Comparison of ENCODE assay signal across 8 cellular contexts in the genomic region with DNA sequence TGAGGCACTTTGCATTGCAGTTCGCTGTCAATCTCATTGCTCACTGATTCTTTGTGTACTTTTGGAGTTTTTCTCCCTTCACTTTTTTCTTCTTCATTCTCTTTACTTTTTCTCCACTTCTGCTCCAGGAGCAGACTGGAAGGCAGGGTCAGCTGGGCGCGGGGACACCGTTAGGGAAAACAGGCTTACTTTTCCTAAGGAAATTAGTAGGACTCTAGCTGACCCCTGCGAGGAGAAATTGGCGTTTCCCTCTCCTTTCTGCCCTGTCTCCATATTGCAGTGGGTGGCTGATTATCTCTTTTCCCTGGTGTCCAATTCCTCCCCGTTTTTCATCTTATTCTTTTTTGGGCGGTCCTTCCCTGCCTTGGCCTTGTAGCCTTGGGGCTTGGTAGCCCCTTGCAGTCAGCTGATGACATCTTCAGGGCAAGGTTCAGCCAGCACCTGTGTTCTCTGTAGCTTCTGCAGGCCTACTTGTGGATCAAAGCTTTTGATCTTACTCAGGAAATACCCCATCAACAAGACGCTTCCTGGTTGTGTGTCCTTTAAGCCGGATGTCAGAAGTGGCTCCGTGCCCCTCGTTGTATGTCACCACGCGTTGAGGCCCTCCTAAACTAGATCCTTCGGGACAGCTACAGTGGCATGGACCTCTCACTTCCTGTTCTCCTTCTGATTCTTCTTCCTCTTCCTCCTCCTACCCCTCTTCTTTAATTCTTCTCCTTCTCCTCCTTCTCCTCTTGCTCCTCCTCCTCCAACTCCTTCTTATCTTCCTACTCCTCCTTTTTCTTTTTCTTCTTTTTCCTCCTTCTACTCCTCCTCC. TPM values are rescaled to one million over a fixed set of nuclear protein-coding genes. Genes with fewer than 3 reads are reported as not detected.
A peak's percentile ranks its signal among the peaks of the same experiment; 100 is the strongest.
DNase-seq lines count a peak whose midpoint lies in the region; ATAC-seq and TF ChIP-seq lines count a peak whose summit lies in the region.

No MANE protein-coding gene starts in this region.

- DNase-seq in activated CD4-positive, alpha-beta T cell treated with anti-CD3 and anti-CD28 coated beads, Interleukin-2, amount 10 ng/mL, durations not matched to agents 7 days and 5 days, result peak; percentile 21
- no peak for DNase-seq in activated CD4-positive, alpha-beta T cell treated with anti-CD3 and anti-CD28 coated beads for 4 hours
- DNase-seq in Peyer's patch (peak; percentile 40 to 54 (median 52)), heart right ventricle (no peak), prostate gland (ENCODE audit: low spot score) (no peak), NCI-H2171 treated with DMSO at 0.1 percent for 48 hours (lab: John Stamatoyannopoulos, UW) (no peak)

- H3K36me3 ChIP-seq in Peyer's patch (no peaks in the 10 kb centered on the region), heart right ventricle (peaks cover 0 to 9% (median 0%) of the 10 kb centered on the region in 9 donors), prostate gland (no peaks in the 10 kb centered on the region)

- H3K27me3 ChIP-seq in Peyer's patch (no peaks in the 10 kb centered on the region), heart right ventricle (no peaks in the 10 kb centered on the region), prostate gland (replicated peaks; ENCODE audit: insufficient read depth) (no peaks in the 10 kb centered on the region)

- peaks cover 60% of the 10 kb centered on the region for H3K4me1 Mint-ChIP-seq in activated CD4-positive, alpha-beta T cell treated with anti-CD3 and anti-CD28 coated beads, Interleukin-2, amount 10 ng/mL, durations not matched to agents 7 days and 5 days

- intact Hi-C loops in heart right ventricle (cut with DNase I), result loop anchor here in 3 of 10 donors (10.0 kb wide), 3 partner anchors 210 to 360 kb away; partner anchors contain the start of gene SPIN2B (in 1 of the 3)
- intact Hi-C loops in prostate gland (cut with DNase I), result no loop called here

- TF ChIP-seq POLR2A in Peyer's patch (IDR thresholded peaks at IDR 0.05) (no peak), prostate gland (IDR thresholded peaks at IDR 0.05) (no peak)

- H3K27me3 Mint-ChIP-seq in activated CD4-positive, alpha-beta T cell treated with anti-CD3 and anti-CD28 coated beads, Interleukin-2, amount 10 ng/mL, durations not matched to agents 7 days and 5 days, result no peaks in the 10 kb centered on the region

- CTCF ChIA-PET in activated CD4-positive, alpha-beta T cell treated with anti-CD3 and anti-CD28 coated beads, Interleukin-2, amount 10 ng/mL, durations not matched to agents 7 days and 5 days (lab: Charles Lee), result interaction anchor here (0.6 to 2.1 kb wide), 4 partner anchors 16 to 229 kb away, joined by 3 to 5 read pairs (median 4); no protein-coding TSS in a partner anchor

- H3K4me3 ChIP-seq in Peyer's patch, result peak overlapping the region in 1 of 4 donors; percentile 0
- peak overlapping the region in 1 of 10 donors; percentile 62 for H3K4me3 ChIP-seq in heart right ventricle
- no peak overlapping the region for H3K4me3 ChIP-seq in prostate gland

- peak overlapping the region; percentile 96 for H3K27ac Mint-ChIP-seq in activated CD4-positive, alpha-beta T cell treated with anti-CD3 and anti-CD28 coated beads, Interleukin-2, amount 10 ng/mL, durations not matched to agents 7 days and 5 days

- peak overlapping the region; percentile 75 for H3K4me3 Mint-ChIP-seq in activated CD4-positive, alpha-beta T cell treated with anti-CD3 and anti-CD28 coated beads, Interleukin-2, amount 10 ng/mL, durations not matched to agents 7 days and 5 days

- POLR2A ChIA-PET in activated CD4-positive, alpha-beta T cell treated with anti-CD3 and anti-CD28 coated beads, Interleukin-2, amount 10 ng/mL, durations not matched to agents 7 days and 5 days (lab: Charles Lee), result interaction anchor here (0.7 kb wide), 1 partner anchor 21 kb away, joined by 3 read pairs; no protein-coding TSS in a partner anchor

- H3K9me3 Mint-ChIP-seq in activated CD4-positive, alpha-beta T cell treated with anti-CD3 and anti-CD28 coated beads, Interleukin-2, amount 10 ng/mL, durations not matched to agents 7 days and 5 days, result no peaks in the 10 kb centered on the region

- peak in 1 of 8 donors; percentile 17 for ATAC-seq in heart right ventricle
- ATAC-seq in GM19395 (IDR thresholded peaks at IDR 0.05; ENCODE audit: unreplicated experiment), result no peak

- H3K9me3 ChIP-seq in Peyer's patch (no peaks in the 10 kb centered on the region), heart right ventricle (no peaks in the 10 kb centered on the region), prostate gland (no peaks in the 10 kb centered on the region)

- TF ChIP-seq CTCF in Peyer's patch (IDR thresholded peaks at IDR 0.05), result no peak
- no peak for TF ChIP-seq CTCF in heart right ventricle (IDR thresholded peaks at IDR 0.05)
- TF ChIP-seq CTCF in prostate gland (IDR thresholded peaks at IDR 0.05), result no peak

- 46 to 70% methylated on average over 15 of the region's 15 CpGs for WGBS in heart right ventricle, 2 donors
- WGBS in prostate gland, result 70% methylated on average over 13 of the region's 15 CpGs

- peak overlapping the region; percentile 17 to 84 (median 50) for H3K27ac ChIP-seq in Peyer's patch
- H3K27ac ChIP-seq in heart right ventricle, result peak overlapping the region in 8 of 10 donors; percentile 19 to 89 (median 50)
- peak overlapping the region; percentile 97 for H3K27ac ChIP-seq in temporal lobe (ENCODE audit: low read depth, low read length)
- H3K27ac ChIP-seq in prostate gland, result no peak overlapping the region

- peaks cover 9% of the 10 kb centered on the region for H3K36me3 Mint-ChIP-seq in activated CD4-positive, alpha-beta T cell treated with anti-CD3 and anti-CD28 coated beads, Interleukin-2, amount 10 ng/mL, durations not matched to agents 7 days and 5 days (ENCODE audit: low read depth)

- H3K4me1 ChIP-seq in Peyer's patch, result peaks cover 0 to 12% (median 0%) of the 10 kb centered on the region in 4 donors
- peaks cover 0 to 49% (median 17%) of the 10 kb centered on the region in 9 donors for H3K4me1 ChIP-seq in heart right ventricle
- no peaks in the 10 kb centered on the region for H3K4me1 ChIP-seq in prostate gland (replicated peaks)

RNA-seq across cellular contexts. Expression of gene NBDY, which starts 36.1 kb away (rescaled TPM):
- total RNA-seq in activated CD4-positive, alpha-beta T cell treated with anti-CD3 and anti-CD28 coated beads, Interleukin-2, amount 10 ng/mL, durations not matched to agents 7 days and 5 days, result 10 to 100 TPM; 41.1 to 44.2 TPM
- 10 to 100 TPM in 3 of 4 donors, 1 to 10 TPM in 1; 9.1 to 14.0 (median 12.7) TPM for total RNA-seq in Peyer's patch
- total RNA-seq in heart right ventricle, result 10 to 100 TPM; 14.7 to 36.7 (median 25.7) TPM
- 10 to 100 TPM; 11.4 to 29.1 TPM for polyA plus RNA-seq in heart right ventricle
- total RNA-seq in temporal lobe, result 6.1 TPM
- total RNA-seq in prostate gland, result 10 to 100 TPM; 26.2 to 28.8 TPM

Comparison
In these comparisons a context has a peak if more than half of its experiments do, and no peak if none do; other contexts are left out.
1. DNase-seq: peak in activated CD4-positive, alpha-beta T cell treated with anti-CD3 and anti-CD28 coated beads, Interleukin-2, amount 10 ng/mL, durations not matched to agents 7 days and 5 days (single experiment) and Peyer's patch (3 of 3); none in activated CD4-positive, alpha-beta T cell treated with anti-CD3 and anti-CD28 coated beads for 4 hours (0 of 2), heart right ventricle (0 of 2), prostate gland (single experiment) and NCI-H2171 treated with DMSO at 0.1 percent for 48 hours (single experiment).
2. H3K27ac ChIP-seq: peak in Peyer's patch (4 of 4), heart right ventricle (8 of 10) and temporal lobe (single experiment); none in prostate gland (0 of 2).